Comparison of ENCODE assay signal across 24 cellular contexts in the genomic region with DNA sequence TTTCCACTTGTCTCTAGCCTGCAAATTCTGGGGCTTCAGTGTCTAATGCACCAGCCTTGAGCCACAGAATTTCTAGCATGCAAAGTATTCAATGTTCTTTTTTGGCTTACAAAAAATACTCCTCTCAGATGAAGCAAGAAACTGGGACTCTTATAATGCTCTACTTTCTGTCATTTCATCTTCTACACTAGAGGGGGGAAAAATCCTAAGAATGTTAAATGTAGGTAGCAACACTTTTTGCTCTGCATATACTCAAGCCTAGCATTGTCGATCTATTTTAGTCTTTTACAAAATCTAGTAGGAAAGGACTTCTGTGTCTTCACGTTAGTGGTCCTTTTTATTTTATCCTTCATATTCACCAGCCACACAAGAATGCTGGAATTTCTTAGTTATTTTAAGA.
"Had no signal": no experiment of that assay in that cellular context is flagged by ENCODE, and none has a peak within 500 bp of the region (broad histone marks: within the 10 kb centered on the region; RNA-seq: fewer than 3 reads in every experiment).

No MANE protein-coding gene starts in this region.

- H3K27me3 Mint-ChIP-seq: progenitor cell of endocrine pancreas had no signal

- ATAC-seq: esophagus mucosa; natural killer cell; right cardiac atrium; stimulated activated effector memory CD8-positive, alpha-beta T cell treated with anti-CD3 and anti-CD28 coated beads, Interleukin-12 subunit alpha, Interleukin-12 subunit beta, amount 100 ng/mL, for 72 hours; stimulated activated naive CD8-positive, alpha-beta T cell treated with anti-CD3 and anti-CD28 coated beads, Interleukin-15, Interleukin-2, amounts not matched to agents 100 U/mL and 50 U/mL, for 24 hours had no signal

- H3K4me3 ChIP-seq: dorsolateral prefrontal cortex, ovary, suprapubic skin, thyroid gland, upper lobe of left lung, uterus had no signal

- H3K36me3 Mint-ChIP-seq: natural killer cell; stimulated activated effector memory CD8-positive, alpha-beta T cell treated with anti-CD3 and anti-CD28 coated beads, Interleukin-12 subunit alpha, Interleukin-12 subunit beta, amount 100 ng/mL, for 72 hours had no signal

- H3K4me3 Mint-ChIP-seq: natural killer cell; neural crest cell; stimulated activated effector memory CD8-positive, alpha-beta T cell treated with anti-CD3 and anti-CD28 coated beads, Interleukin-12 subunit alpha, Interleukin-12 subunit beta, amount 100 ng/mL, for 72 hours had no signal

- H3K4me1 Mint-ChIP-seq: natural killer cell; stimulated activated effector memory CD8-positive, alpha-beta T cell treated with anti-CD3 and anti-CD28 coated beads, Interleukin-12 subunit alpha, Interleukin-12 subunit beta, amount 100 ng/mL, for 72 hours had no signal

- H3K4me1 ChIP-seq: suprapubic skin, thyroid gland, upper lobe of left lung, uterus had no signal

- H3K36me3 ChIP-seq: ovary, suprapubic skin, thyroid gland, upper lobe of left lung, uterus had no signal

- FAIRE-seq: endometrium, islet of Langerhans had no signal

- H3K9me3 ChIP-seq: ovary, suprapubic skin, thyroid gland, upper lobe of left lung, uterus had no signal

- DNase-seq: cortex of kidney; dorsolateral prefrontal cortex; effector memory CD4-positive, alpha-beta T cell; foreskin melanocyte; head of caudate nucleus; hypothalamus; kidney glomerular epithelial cell; mammary epithelial cell; natural killer cell; ovary; right cardiac atrium; stimulated activated CD4-positive, alpha-beta T cell treated with anti-CD3 and anti-CD28 coated beads, Interleukin-4, amount 100 ng/mL, for 1 hour; stimulated activated CD8-positive, alpha-beta memory T cell treated with anti-CD3 and anti-CD28 coated beads, Interleukin-4, amount 100 ng/mL, for 48 hours; stimulated activated naive CD8-positive, alpha-beta T cell treated with anti-CD3 and anti-CD28 coated beads, Interleukin-15, Interleukin-2, amounts not matched to agents 100 U/mL and 50 U/mL, for 24 hours; thyroid gland; upper lobe of left lung; uterus had no signal

- H3K9me3 Mint-ChIP-seq: neural crest cell had no signal

- H3K27ac ChIP-seq: dorsolateral prefrontal cortex, ovary, suprapubic skin, thyroid gland, upper lobe of left lung, uterus had no signal

- H3K27me3 ChIP-seq: ovary, suprapubic skin, thyroid gland, upper lobe of left lung, uterus had no signal

- H3K27ac Mint-ChIP-seq: natural killer cell; progenitor cell of endocrine pancreas; stimulated activated effector memory CD8-positive, alpha-beta T cell treated with anti-CD3 and anti-CD28 coated beads, Interleukin-12 subunit alpha, Interleukin-12 subunit beta, amount 100 ng/mL, for 72 hours had no signal
